Comparison of ENCODE assay signal across 22 cellular contexts in genomic region chr10:131881104-131881880, GRCh38.
"Had no signal": no experiment of that assay in that cellular context is flagged by ENCODE, and none has a peak within 500 bp of the region (broad histone marks: within the 10 kb centered on the region; RNA-seq: fewer than 3 reads in every experiment).

No MANE protein-coding gene starts in this region.

- H3K4me3 Mint-ChIP-seq: activated B cell treated with CpG ODN at 0.5 μM for 24 hours; activated CD4-positive, alpha-beta memory T cell treated with anti-CD3 and anti-CD28 coated beads for 36 hours; activated CD4-positive, alpha-beta T cell treated with anti-CD3 and anti-CD28 coated beads for 36 hours; activated naive CD4-positive, alpha-beta T cell treated with anti-CD3 and anti-CD28 coated beads for 36 hours; activated naive CD8-positive, alpha-beta T cell treated with anti-CD3 and anti-CD28 coated beads, Interleukin-2, amount 10 ng/mL, durations not matched to agents 7 days and 5 days; central memory CD8-positive, alpha-beta T cell; effector memory CD8-positive, alpha-beta T cell; naive thymus-derived CD4-positive, alpha-beta T cell; neural crest cell; stimulated activated memory B cell treated with anti-CD40 and anti-IgM and Interleukin-4, amounts not matched to agents 10 μg/mL and 1 μg/mL and 100 μg/mL, for 72 hours; T-helper 2 cell treated with Interferon-gamma antibody and Interleukin-4, amounts not matched to agents 5 μg/mL and 100 μg/mL, for 36 hours had no signal

- H3K27ac Mint-ChIP-seq: activated B cell treated with CpG ODN at 0.5 μM for 24 hours; activated CD4-positive, alpha-beta memory T cell treated with anti-CD3 and anti-CD28 coated beads for 36 hours; activated CD4-positive, alpha-beta T cell treated with anti-CD3 and anti-CD28 coated beads for 36 hours; activated naive CD4-positive, alpha-beta T cell treated with anti-CD3 and anti-CD28 coated beads for 36 hours; activated naive CD8-positive, alpha-beta T cell treated with anti-CD3 and anti-CD28 coated beads, Interleukin-2, amount 10 ng/mL, durations not matched to agents 7 days and 5 days; effector memory CD8-positive, alpha-beta T cell; naive thymus-derived CD4-positive, alpha-beta T cell; stimulated activated memory B cell treated with anti-CD40 and anti-IgM and Interleukin-4, amounts not matched to agents 10 μg/mL and 1 μg/mL and 100 μg/mL, for 72 hours; T-helper 2 cell treated with Interferon-gamma antibody and Interleukin-4, amounts not matched to agents 5 μg/mL and 100 μg/mL, for 36 hours had no signal

- H3K27ac ChIP-seq: breast epithelium, colonic mucosa, dorsolateral prefrontal cortex, esophagus muscularis mucosa, left ventricle myocardium inferior, transverse colon had no signal

- H3K36me3 Mint-ChIP-seq: activated CD4-positive, alpha-beta memory T cell treated with anti-CD3 and anti-CD28 coated beads for 36 hours; activated naive CD8-positive, alpha-beta T cell treated with anti-CD3 and anti-CD28 coated beads, Interleukin-2, amount 10 ng/mL, durations not matched to agents 7 days and 5 days; naive thymus-derived CD4-positive, alpha-beta T cell; stimulated activated memory B cell treated with anti-CD40 and anti-IgM and Interleukin-4, amounts not matched to agents 10 μg/mL and 1 μg/mL and 100 μg/mL, for 72 hours had no signal

- ATAC-seq: activated CD4-positive, alpha-beta T cell treated with anti-CD3 and anti-CD28 coated beads for 36 hours; effector memory CD8-positive, alpha-beta T cell; naive thymus-derived CD4-positive, alpha-beta T cell; stimulated activated memory B cell treated with anti-CD40 and anti-IgM and Interleukin-4, amounts not matched to agents 10 μg/mL and 1 μg/mL and 100 μg/mL, for 72 hours had no signal

- H3K9me3 ChIP-seq: colonic mucosa, esophagus muscularis mucosa, left ventricle myocardium inferior, transverse colon had no signal

- H3K27me3 ChIP-seq: colonic mucosa, dorsolateral prefrontal cortex had no signal

- H3K4me1 Mint-ChIP-seq: central memory CD8-positive, alpha-beta T cell; stimulated activated memory B cell treated with anti-CD40 and anti-IgM and Interleukin-4, amounts not matched to agents 10 μg/mL and 1 μg/mL and 100 μg/mL, for 72 hours had no signal

- DNase-seq: activated B cell treated with CpG ODN at 0.5 μM for 24 hours; activated CD4-positive, alpha-beta memory T cell treated with anti-CD3 and anti-CD28 coated beads for 36 hours; activated CD4-positive, alpha-beta T cell treated with anti-CD3 and anti-CD28 coated beads for 36 hours; activated naive CD4-positive, alpha-beta T cell treated with anti-CD3 and anti-CD28 coated beads for 36 hours; activated naive CD8-positive, alpha-beta T cell treated with anti-CD3 and anti-CD28 coated beads, Interleukin-2, amount 10 ng/mL, durations not matched to agents 7 days and 5 days; activated T-cell treated with anti-CD3 and anti-CD28 coated beads, Interleukin-2, amount 50 U/mL, for 48 hours; amniotic stem cell; colonic mucosa; dorsolateral prefrontal cortex; effector memory CD8-positive, alpha-beta T cell; hippocampal formation; left ventricle myocardium inferior; naive thymus-derived CD4-positive, alpha-beta T cell; occipital lobe; retina; transverse colon had no signal

- H3K4me3 ChIP-seq: breast epithelium, colonic mucosa, dorsolateral prefrontal cortex, esophagus muscularis mucosa, left ventricle myocardium inferior, transverse colon had no signal

- H3K9me3 Mint-ChIP-seq: activated B cell treated with CpG ODN at 0.5 μM for 24 hours; activated CD4-positive, alpha-beta memory T cell treated with anti-CD3 and anti-CD28 coated beads for 36 hours; activated naive CD4-positive, alpha-beta T cell treated with anti-CD3 and anti-CD28 coated beads for 36 hours; activated naive CD8-positive, alpha-beta T cell treated with anti-CD3 and anti-CD28 coated beads, Interleukin-2, amount 10 ng/mL, durations not matched to agents 7 days and 5 days; central memory CD8-positive, alpha-beta T cell; effector memory CD8-positive, alpha-beta T cell; neural crest cell; T-helper 2 cell treated with Interferon-gamma antibody and Interleukin-4, amounts not matched to agents 5 μg/mL and 100 μg/mL, for 36 hours had no signal

- H3K36me3 ChIP-seq: breast epithelium, colonic mucosa, esophagus muscularis mucosa, left ventricle myocardium inferior, transverse colon had no signal

- H3K4me1 ChIP-seq: breast epithelium had no signal
